Comparison of ENCODE assay signal across 1 cellular context in the genomic region with DNA sequence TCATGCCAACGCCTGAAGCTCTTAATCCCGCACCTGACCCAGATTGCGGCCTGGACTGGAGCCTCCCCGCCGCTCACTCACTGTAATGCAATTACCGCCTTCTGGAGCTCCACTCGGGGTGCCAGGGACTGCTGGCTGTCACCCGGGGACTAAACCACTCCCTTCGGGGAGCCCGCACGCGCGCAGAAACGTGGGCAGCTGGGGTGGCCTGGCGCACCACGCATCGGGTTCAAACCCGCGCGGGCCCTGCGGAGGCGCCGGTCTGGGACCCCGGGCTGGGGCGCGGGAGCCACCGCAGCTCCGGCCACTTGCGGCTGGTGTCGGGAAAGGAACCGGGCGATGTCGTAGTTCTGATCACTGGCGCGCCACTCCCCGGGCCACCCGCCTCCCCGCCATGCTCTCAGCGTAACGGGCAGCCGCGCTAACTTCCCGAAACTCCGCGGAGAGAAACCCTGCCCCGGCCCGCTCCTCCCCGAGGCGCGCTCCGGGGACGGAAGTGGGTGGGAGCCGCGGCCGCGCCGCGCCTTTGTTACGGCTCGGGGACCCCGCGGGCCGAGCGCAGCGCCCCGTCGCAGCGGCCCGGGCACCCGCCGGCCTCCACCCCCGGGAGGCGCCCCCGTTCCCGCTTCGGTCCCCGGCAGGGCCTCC.
TF ChIP-seq lines count a peak whose summit lies in the region.

No MANE protein-coding gene starts in this region.

TF ChIP-seq in HepG2, 621 proteins besides CTCF, POLR2A, EP300 and RAD21 (continued from another document and continues in another):
- TF ChIP-seq, protein P1, sequence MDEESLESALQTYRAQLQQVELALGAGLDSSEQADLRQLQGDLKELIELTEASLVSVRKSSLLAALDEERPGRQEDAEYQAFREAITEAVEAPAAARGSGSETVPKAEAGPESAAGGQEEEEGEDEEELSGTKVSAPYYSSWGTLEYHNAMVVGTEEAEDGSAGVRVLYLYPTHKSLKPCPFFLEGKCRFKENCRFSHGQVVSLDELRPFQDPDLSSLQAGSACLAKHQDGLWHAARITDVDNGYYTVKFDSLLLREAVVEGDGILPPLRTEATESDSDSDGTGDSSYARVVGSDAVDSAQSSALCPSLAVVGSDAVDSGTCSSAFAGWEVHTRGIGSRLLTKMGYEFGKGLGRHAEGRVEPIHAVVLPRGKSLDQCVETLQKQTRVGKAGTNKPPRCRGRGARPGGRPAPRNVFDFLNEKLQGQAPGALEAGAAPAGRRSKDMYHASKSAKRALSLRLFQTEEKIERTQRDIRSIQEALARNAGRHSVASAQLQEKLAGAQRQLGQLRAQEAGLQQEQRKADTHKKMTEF (CRISPR knock-in tag; IDR thresholded peaks at IDR 0.05) = 0 out of 2 replicates have a peak, but pooled peaks have one; percentile 8
- TF ChIP-seq CEBPZ (IDR thresholded peaks at IDR 0.05; ENCODE audit: low read length) = no peak
- no peak for TF ChIP-seq NFYB (CRISPR knock-in tag; IDR thresholded peaks at IDR 0.05)
- TF ChIP-seq ZNF451 (CRISPR knock-in tag; IDR thresholded peaks at IDR 0.05) = no peak
- TF ChIP-seq KLF9 (CRISPR knock-in tag; IDR thresholded peaks at IDR 0.05; ENCODE audit: low read depth) = no peak
- TF ChIP-seq ARID5B (CRISPR knock-in tag; IDR thresholded peaks at IDR 0.05) = peak; percentile 16; the same call in 1 of the 2 replicates
- TF ChIP-seq ZNF33B (CRISPR knock-in tag; IDR thresholded peaks at IDR 0.05) = no peak
- no peak for TF ChIP-seq MBNL3 (CRISPR knock-in tag; conservative IDR thresholded peaks at IDR 0.05)
- no peak for TF ChIP-seq ZSCAN22 (CRISPR knock-in tag; IDR thresholded peaks at IDR 0.05)
- no peak for TF ChIP-seq ZNF598 (CRISPR knock-in tag; IDR thresholded peaks at IDR 0.05; ENCODE audit: borderline replicate concordance)
- no peak for TF ChIP-seq ZNF260 (CRISPR knock-in tag; IDR thresholded peaks at IDR 0.05; ENCODE audit: borderline replicate concordance, low read depth)
- TF ChIP-seq, protein P2, sequence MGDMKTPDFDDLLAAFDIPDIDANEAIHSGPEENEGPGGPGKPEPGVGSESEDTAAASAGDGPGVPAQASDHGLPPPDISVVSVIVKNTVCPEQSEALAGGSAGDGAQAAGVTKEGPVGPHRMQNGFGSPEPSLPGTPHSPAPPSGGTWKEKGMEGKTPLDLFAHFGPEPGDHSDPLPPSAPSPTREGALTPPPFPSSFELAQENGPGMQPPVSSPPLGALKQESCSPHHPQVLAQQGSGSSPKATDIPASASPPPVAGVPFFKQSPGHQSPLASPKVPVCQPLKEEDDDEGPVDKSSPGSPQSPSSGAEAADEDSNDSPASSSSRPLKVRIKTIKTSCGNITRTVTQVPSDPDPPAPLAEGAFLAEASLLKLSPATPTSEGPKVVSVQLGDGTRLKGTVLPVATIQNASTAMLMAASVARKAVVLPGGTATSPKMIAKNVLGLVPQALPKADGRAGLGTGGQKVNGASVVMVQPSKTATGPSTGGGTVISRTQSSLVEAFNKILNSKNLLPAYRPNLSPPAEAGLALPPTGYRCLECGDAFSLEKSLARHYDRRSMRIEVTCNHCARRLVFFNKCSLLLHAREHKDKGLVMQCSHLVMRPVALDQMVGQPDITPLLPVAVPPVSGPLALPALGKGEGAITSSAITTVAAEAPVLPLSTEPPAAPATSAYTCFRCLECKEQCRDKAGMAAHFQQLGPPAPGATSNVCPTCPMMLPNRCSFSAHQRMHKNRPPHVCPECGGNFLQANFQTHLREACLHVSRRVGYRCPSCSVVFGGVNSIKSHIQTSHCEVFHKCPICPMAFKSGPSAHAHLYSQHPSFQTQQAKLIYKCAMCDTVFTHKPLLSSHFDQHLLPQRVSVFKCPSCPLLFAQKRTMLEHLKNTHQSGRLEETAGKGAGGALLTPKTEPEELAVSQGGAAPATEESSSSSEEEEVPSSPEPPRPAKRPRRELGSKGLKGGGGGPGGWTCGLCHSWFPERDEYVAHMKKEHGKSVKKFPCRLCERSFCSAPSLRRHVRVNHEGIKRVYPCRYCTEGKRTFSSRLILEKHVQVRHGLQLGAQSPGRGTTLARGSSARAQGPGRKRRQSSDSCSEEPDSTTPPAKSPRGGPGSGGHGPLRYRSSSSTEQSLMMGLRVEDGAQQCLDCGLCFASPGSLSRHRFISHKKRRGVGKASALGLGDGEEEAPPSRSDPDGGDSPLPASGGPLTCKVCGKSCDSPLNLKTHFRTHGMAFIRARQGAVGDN (CRISPR knock-in tag; IDR thresholded peaks at IDR 0.05) = peak; percentile 58; the same call in 1 of the 2 replicates
- no peak for TF ChIP-seq GMEB2 (CRISPR knock-in tag; IDR thresholded peaks at IDR 0.05; ENCODE audit: low read depth)
- TF ChIP-seq HOXA9 (CRISPR knock-in tag; IDR thresholded peaks at IDR 0.05; ENCODE audit: borderline replicate concordance) = no peak
- TF ChIP-seq ZSCAN21 (CRISPR knock-in tag; IDR thresholded peaks at IDR 0.05; ENCODE audit: borderline replicate concordance) = 0 out of 2 replicates have a peak, but pooled peaks have one; percentile 0
- TF ChIP-seq POGZ (CRISPR knock-in tag; IDR thresholded peaks at IDR 0.05) = 0 out of 2 replicates have a peak, but pooled peaks have one; percentile 17
- TF ChIP-seq ZNF3 (CRISPR knock-in tag; IDR thresholded peaks at IDR 0.05) = no peak
- peak; percentile 9; the same call in 1 of the 2 replicates for TF ChIP-seq NCOA2 (CRISPR knock-in tag; IDR thresholded peaks at IDR 0.05)
- no peak for TF ChIP-seq TMF1 (CRISPR knock-in tag; IDR thresholded peaks at IDR 0.05; ENCODE audit: low read depth)
- TF ChIP-seq ZNF800 (CRISPR knock-in tag; IDR thresholded peaks at IDR 0.05) = peak; percentile 84; the same call in 1 of the 2 replicates
- 0 out of 2 replicates have a peak, but pooled peaks have one; percentile 37 for TF ChIP-seq ZC3H13 (CRISPR knock-in tag; IDR thresholded peaks at IDR 0.05)
